Comparison of ENCODE assay signal across 12 cellular contexts in the genomic region with DNA sequence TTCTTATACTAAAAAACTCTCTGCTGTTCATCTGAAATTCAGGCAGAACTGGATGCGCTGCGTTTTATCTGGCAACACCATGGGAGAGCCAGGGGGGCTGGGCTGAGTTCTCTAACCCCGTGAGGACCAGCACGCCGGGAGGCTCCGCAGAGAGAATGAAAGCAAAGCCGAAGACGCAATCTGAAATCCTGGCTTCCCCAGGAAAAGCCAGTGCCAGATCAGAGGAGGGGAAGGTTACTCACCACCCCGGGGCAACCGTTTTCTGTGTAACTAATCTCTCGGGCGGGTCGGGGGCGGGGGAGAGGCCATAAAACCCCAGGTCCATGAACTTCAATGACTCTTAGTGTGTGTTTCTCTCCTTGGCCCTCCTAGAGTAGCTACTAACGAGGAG.
DNase-seq lines count a peak whose midpoint lies in the region; ATAC-seq and TF ChIP-seq lines count a peak whose summit lies in the region.
"Had no signal": no experiment of that assay in that cellular context is flagged by ENCODE, and none has a peak within 500 bp of the region (broad histone marks: within the 10 kb centered on the region; RNA-seq: fewer than 3 reads in every experiment).

No MANE protein-coding gene starts in this region.

- peaks cover 52% of the 10 kb centered on the region for H3K27me3 Mint-ChIP-seq in nephron (ENCODE audit: low read depth)

- H3K27ac Mint-ChIP-seq in nephron, result peak overlapping the region; percentile 76 to 92 (median 81)
- H3K27ac Mint-ChIP-seq: activated naive CD4-positive, alpha-beta T cell treated with anti-CD3 and anti-CD28 coated beads for 36 hours; natural killer cell had no signal

- H3K4me1 Mint-ChIP-seq in nephron, result peaks cover 25% of the 10 kb centered on the region
- H3K4me1 Mint-ChIP-seq: natural killer cell had no signal

- TF ChIP-seq CTCF in nephron (IDR thresholded peaks at IDR 0.05; ENCODE audit: unreplicated experiment in 3 of 3), result no peak

- no peaks in the 10 kb centered on the region for H3K36me3 Mint-ChIP-seq in nephron (ENCODE audit: low read depth)
- H3K36me3 Mint-ChIP-seq: natural killer cell had no signal

- DNase-seq in AG20443 (ENCODE audit: low spot score) (peak; percentile 46), NCI-H226 (peak; percentile 63), epithelial cell of prostate (ENCODE audit: low read depth, low spot score) (peak; percentile 22)
- no peak for DNase-seq in activated CD8-positive, alpha-beta memory T cell treated with anti-CD3 and anti-CD28 coated beads, Interleukin-2, amount 50 U/mL, for 4 hours
- DNase-seq: activated naive CD4-positive, alpha-beta T cell treated with anti-CD3 and anti-CD28 coated beads for 36 hours; natural killer cell; NCI-H774 had no signal

- no peak for ATAC-seq in GM19035 (IDR thresholded peaks at IDR 0.05; ENCODE audit: unreplicated experiment)
- no peak for ATAC-seq in HG02885 (IDR thresholded peaks at IDR 0.05; ENCODE audit: poor library complexity, unreplicated experiment)
- no peak for ATAC-seq in GM19023 (IDR thresholded peaks at IDR 0.05; ENCODE audit: unreplicated experiment)
- ATAC-seq: natural killer cell had no signal

- H3K27ac ChIP-seq in epithelial cell of prostate, result no peak overlapping the region
- H3K27ac ChIP-seq: BLaER1 treated with 17β-estradiol and CSF1 and Interleukin-3, amounts not matched to agents 10 nM and 100 nM had no signal

- H3K4me3 Mint-ChIP-seq in nephron, result peak overlapping the region; percentile 56 to 59 (median 58)
- H3K4me3 Mint-ChIP-seq: activated naive CD4-positive, alpha-beta T cell treated with anti-CD3 and anti-CD28 coated beads for 36 hours; natural killer cell had no signal

- peaks cover 6% of the 10 kb centered on the region for H3K9me3 Mint-ChIP-seq in nephron
- H3K9me3 Mint-ChIP-seq: activated naive CD4-positive, alpha-beta T cell treated with anti-CD3 and anti-CD28 coated beads for 36 hours; natural killer cell had no signal
